Comparison of ENCODE assay signal across 1 cellular context in genomic region chr1:60924964-60925798, GRCh38.
TF ChIP-seq lines count a peak whose summit lies in the region.

No MANE protein-coding gene starts in this region.

TF ChIP-seq in K562, 482 proteins besides CTCF, POLR2A, EP300 and RAD21 (continued from another document and continues in another):
- TF ChIP-seq THRAP3 (IDR thresholded peaks at IDR 0.05; ENCODE audit: borderline replicate concordance) (no peak), POU5F1 (IDR thresholded peaks at IDR 0.05; ENCODE audit: borderline replicate concordance, low read depth, low read length, partially characterized antibody) (no peak), ARNT (IDR thresholded peaks at IDR 0.05) (no peak), MEIS2 (IDR thresholded peaks at IDR 0.05; ENCODE audit: partially characterized antibody) (peak; percentile 27), ZC3H8 (IDR thresholded peaks at IDR 0.05) (no peak), HOXB6 (CRISPR knock-in tag; IDR thresholded peaks at IDR 0.05; ENCODE audit: borderline replicate concordance) (no peak), IRF9 (tag; IDR thresholded peaks at IDR 0.05) (no peak), FOXJ2 (tag; IDR thresholded peaks at IDR 0.05) (no peak), GMEB1 (CRISPR knock-in tag; IDR thresholded peaks at IDR 0.05) (no peak), FOXA3 (CRISPR knock-in tag; conservative IDR thresholded peaks at IDR 0.05 in 1 of 2, IDR thresholded peaks at IDR 0.05 in 1 of 2) (peak in 1 of 2 experiments; percentile 89; a peak in 2 of 4 replicates), TGIF2 (CRISPR knock-in tag; IDR thresholded peaks at IDR 0.05) (no peak), ZEB2 (IDR thresholded peaks at IDR 0.05) (0 out of 2 replicates have a peak, but pooled peaks have one; percentile 26), ARHGAP35 (IDR thresholded peaks at IDR 0.05; ENCODE audit: partially characterized antibody) (no peak), ZNF644 (tag; IDR thresholded peaks at IDR 0.05; ENCODE audit: low read depth) (no peak), PCBP2 (IDR thresholded peaks at IDR 0.05; ENCODE audit: low read depth, low read length, poor library complexity, severe bottlenecking) (no peak), ZNF133 (CRISPR knock-in tag; IDR thresholded peaks at IDR 0.05) (no peak), MYC (IDR thresholded peaks at IDR 0.05; ENCODE audit: low read depth, low read length) (no peak), MYC (CRISPR knock-in tag; IDR thresholded peaks at IDR 0.05; ENCODE audit: borderline replicate concordance, low read depth) (no peak), HNRNPL (IDR thresholded peaks at IDR 0.05; ENCODE audit: low read depth, low read length) (no peak), TFE3 (CRISPR knock-in tag; IDR thresholded peaks at IDR 0.05) (no peak), FUS (optimal IDR thresholded peaks at IDR 0.05; ENCODE audit: low read depth, low read length) (no peak), DDX20 (tag; IDR thresholded peaks at IDR 0.05; ENCODE audit: low read depth) (no peak), ZNF124 (CRISPR knock-in tag; IDR thresholded peaks at IDR 0.05) (no peak), ZBTB17 (CRISPR knock-in tag; IDR thresholded peaks at IDR 0.05) (no peak), ZBTB34 (CRISPR knock-in tag; IDR thresholded peaks at IDR 0.05) (no peak), ZKSCAN8 (CRISPR knock-in tag; IDR thresholded peaks at IDR 0.05) (no peak), POLR2B (IDR thresholded peaks at IDR 0.05; ENCODE audit: low read depth, partially characterized antibody) (no peak), TCF7L2 (IDR thresholded peaks at IDR 0.05; ENCODE audit: low read depth, low read length) (no peak), ZNF695 (CRISPR knock-in tag; IDR thresholded peaks at IDR 0.05) (no peak), ZNF717 (CRISPR knock-in tag; IDR thresholded peaks at IDR 0.05) (no peak), ZNF707 (CRISPR knock-in tag; conservative IDR thresholded peaks at IDR 0.05) (no peak), TAL1 (IDR thresholded peaks at IDR 0.05) (0 out of 2 replicates have a peak, but pooled peaks have one; percentile 29), ZNF282 (CRISPR knock-in tag; IDR thresholded peaks at IDR 0.05) (no peak), MXI1 (IDR thresholded peaks at IDR 0.05; ENCODE audit: low read depth, low read length) (no peak), E2F4 (CRISPR knock-in tag; IDR thresholded peaks at IDR 0.05; ENCODE audit: low read depth) (no peak), OTX1 (CRISPR knock-in tag; IDR thresholded peaks at IDR 0.05) (no peak), ZNF780A (CRISPR knock-in tag; IDR thresholded peaks at IDR 0.05) (no peak), TCFL5 (CRISPR knock-in tag; conservative IDR thresholded peaks at IDR 0.05) (no peak), RHOXF2B (CRISPR knock-in tag; conservative IDR thresholded peaks at IDR 0.05) (no peak), LARP7 (IDR thresholded peaks at IDR 0.05) (no peak), ZFX (CRISPR knock-in tag; IDR thresholded peaks at IDR 0.05) (no peak), CHAMP1 (IDR thresholded peaks at IDR 0.05) (no peak), NCOA4 (IDR thresholded peaks at IDR 0.05; ENCODE audit: partially characterized antibody) (no peak), MAFK (IDR thresholded peaks at IDR 0.05; ENCODE audit: low read length) (no peak), NR1H2 (CRISPR knock-in tag; IDR thresholded peaks at IDR 0.05) (no peak)
- TF ChIP-seq, protein P1, sequence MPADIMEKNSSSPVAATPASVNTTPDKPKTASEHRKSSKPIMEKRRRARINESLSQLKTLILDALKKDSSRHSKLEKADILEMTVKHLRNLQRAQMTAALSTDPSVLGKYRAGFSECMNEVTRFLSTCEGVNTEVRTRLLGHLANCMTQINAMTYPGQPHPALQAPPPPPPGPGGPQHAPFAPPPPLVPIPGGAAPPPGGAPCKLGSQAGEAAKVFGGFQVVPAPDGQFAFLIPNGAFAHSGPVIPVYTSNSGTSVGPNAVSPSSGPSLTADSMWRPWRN (IDR thresholded peaks at IDR 0.05; ENCODE audit: low read depth), result no peak; the same call in 1 of the 2 replicates
- TF ChIP-seq, protein P2, sequence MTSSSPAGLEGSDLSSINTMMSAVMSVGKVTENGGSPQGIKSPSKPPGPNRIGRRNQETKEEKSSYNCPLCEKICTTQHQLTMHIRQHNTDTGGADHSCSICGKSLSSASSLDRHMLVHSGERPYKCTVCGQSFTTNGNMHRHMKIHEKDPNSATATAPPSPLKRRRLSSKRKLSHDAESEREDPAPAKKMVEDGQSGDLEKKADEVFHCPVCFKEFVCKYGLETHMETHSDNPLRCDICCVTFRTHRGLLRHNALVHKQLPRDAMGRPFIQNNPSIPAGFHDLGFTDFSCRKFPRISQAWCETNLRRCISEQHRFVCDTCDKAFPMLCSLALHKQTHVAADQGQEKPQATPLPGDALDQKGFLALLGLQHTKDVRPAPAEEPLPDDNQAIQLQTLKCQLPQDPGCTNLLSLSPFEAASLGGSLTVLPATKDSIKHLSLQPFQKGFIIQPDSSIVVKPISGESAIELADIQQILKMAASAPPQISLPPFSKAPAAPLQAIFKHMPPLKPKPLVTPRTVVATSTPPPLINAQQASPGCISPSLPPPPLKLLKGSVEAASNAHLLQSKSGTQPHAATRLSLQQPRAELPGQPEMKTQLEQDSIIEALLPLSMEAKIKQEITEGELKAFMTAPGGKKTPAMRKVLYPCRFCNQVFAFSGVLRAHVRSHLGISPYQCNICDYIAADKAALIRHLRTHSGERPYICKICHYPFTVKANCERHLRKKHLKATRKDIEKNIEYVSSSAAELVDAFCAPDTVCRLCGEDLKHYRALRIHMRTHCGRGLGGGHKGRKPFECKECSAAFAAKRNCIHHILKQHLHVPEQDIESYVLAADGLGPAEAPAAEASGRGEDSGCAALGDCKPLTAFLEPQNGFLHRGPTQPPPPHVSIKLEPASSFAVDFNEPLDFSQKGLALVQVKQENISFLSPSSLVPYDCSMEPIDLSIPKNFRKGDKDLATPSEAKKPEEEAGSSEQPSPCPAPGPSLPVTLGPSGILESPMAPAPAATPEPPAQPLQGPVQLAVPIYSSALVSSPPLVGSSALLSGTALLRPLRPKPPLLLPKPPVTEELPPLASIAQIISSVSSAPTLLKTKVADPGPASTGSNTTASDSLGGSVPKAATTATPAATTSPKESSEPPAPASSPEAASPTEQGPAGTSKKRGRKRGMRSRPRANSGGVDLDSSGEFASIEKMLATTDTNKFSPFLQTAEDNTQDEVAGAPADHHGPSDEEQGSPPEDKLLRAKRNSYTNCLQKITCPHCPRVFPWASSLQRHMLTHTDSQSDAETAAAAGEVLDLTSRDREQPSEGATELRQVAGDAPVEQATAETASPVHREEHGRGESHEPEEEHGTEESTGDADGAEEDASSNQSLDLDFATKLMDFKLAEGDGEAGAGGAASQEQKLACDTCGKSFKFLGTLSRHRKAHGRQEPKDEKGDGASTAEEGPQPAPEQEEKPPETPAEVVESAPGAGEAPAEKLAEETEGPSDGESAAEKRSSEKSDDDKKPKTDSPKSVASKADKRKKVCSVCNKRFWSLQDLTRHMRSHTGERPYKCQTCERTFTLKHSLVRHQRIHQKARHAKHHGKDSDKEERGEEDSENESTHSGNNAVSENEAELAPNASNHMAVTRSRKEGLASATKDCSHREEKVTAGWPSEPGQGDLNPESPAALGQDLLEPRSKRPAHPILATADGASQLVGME (CRISPR knock-in tag; IDR thresholded peaks at IDR 0.05), result no peak
- TF ChIP-seq, protein P3, sequence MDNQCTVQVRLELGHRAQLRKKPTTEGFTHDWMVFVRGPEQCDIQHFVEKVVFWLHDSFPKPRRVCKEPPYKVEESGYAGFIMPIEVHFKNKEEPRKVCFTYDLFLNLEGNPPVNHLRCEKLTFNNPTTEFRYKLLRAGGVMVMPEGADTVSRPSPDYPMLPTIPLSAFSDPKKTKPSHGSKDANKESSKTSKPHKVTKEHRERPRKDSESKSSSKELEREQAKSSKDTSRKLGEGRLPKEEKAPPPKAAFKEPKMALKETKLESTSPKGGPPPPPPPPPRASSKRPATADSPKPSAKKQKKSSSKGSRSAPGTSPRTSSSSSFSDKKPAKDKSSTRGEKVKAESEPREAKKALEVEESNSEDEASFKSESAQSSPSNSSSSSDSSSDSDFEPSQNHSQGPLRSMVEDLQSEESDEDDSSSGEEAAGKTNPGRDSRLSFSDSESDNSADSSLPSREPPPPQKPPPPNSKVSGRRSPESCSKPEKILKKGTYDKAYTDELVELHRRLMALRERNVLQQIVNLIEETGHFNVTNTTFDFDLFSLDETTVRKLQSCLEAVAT (IDR thresholded peaks at IDR 0.05), result no peak
- TF ChIP-seq, protein P4, sequence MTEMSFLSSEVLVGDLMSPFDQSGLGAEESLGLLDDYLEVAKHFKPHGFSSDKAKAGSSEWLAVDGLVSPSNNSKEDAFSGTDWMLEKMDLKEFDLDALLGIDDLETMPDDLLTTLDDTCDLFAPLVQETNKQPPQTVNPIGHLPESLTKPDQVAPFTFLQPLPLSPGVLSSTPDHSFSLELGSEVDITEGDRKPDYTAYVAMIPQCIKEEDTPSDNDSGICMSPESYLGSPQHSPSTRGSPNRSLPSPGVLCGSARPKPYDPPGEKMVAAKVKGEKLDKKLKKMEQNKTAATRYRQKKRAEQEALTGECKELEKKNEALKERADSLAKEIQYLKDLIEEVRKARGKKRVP (CRISPR knock-in tag; IDR thresholded peaks at IDR 0.05), result no peak
